In the genomic region with DNA sequence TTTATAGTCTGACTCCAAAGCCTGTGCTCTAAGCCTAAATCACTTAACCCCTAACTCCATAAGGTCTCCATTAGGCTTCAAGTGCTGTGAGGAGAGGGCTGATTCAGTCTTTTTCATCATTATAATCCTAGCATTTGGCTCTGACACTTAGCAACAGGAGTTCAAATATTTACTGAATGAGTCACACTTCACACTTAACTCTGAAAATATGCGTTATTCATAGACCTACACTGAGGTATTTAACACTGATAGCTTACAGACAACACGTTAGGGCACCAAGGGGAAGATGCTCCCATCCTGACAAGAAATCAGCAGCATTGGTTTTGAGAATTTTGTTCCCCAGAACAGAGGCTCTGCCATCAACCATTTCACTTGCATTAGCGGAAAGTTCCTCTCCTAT, we compare ENCODE assay signal across 8 cellular contexts. TPM values are rescaled to one million over a fixed set of nuclear protein-coding genes. Genes with fewer than 3 reads are reported as not detected.
DNase-seq lines count a peak whose midpoint lies in the region; ATAC-seq, FAIRE-seq and TF ChIP-seq lines count a peak whose summit lies in the region.

No MANE protein-coding gene starts in this region.

- H3K4me1 ChIP-seq in A549 (peaks cover 32% of the 10 kb centered on the region), spleen (peaks cover 0 to 23% (median 0%) of the 10 kb centered on the region in 6 donors)

- POLR2A ChIA-PET in A549 (lab: Yijun Ruan, JAX), result no interaction called here
- POLR2A ChIA-PET in WTC11 (lab: Charles Lee), result no interaction called here

- no peak for FAIRE-seq in A549 (lab: Jason Lieb, UNC)

- WGBS in A549 (ENCODE audit: missing lambda C conversion rate), result 19% methylated on average over 3 of the region's 3 CpGs
- WGBS in spleen, 5 donors, result 69 to 85% (median 74%) methylated on average over 3 of the region's 3 CpGs

- no peak overlapping the region for H3K4me3 Mint-ChIP-seq in WTC11

- peaks cover 17% of the 10 kb centered on the region for H3K27me3 Mint-ChIP-seq in WTC11 (ENCODE audit: low read depth)

- CTCF ChIA-PET in A549 (lab: Yijun Ruan, JAX), result interaction anchor here (1.0 kb wide), 1 partner anchor 610 kb away, joined by 4 read pairs; a partner anchor contains a TSS
- CTCF ChIA-PET in WTC11 (lab: Charles Lee), result no interaction called here

- no peaks in the 10 kb centered on the region for H3K9me3 ChIP-seq in A549
- H3K9me3 ChIP-seq in spleen, result no peaks in the 10 kb centered on the region

- no peak for TF ChIP-seq RAD21 in A549 (conservative IDR thresholded peaks at IDR 0.05 in 1 of 2, IDR thresholded peaks at IDR 0.05 in 1 of 2)

- no peaks in the 10 kb centered on the region for H3K9me3 Mint-ChIP-seq in WTC11

- H3K27ac ChIP-seq in A549, result peak overlapping the region in 1 of 2 experiments; percentile 28; a peak in 3 of 6 replicates
- H3K27ac ChIP-seq in spleen, result no peak overlapping the region

- H3K27ac Mint-ChIP-seq in WTC11, result no peak overlapping the region

- DNase-seq in A549 (ENCODE audit: low read depth in 1 of 2, low spot score in 1 of 2) (peak; percentile 37 to 65), HCEC 1CT (peak; percentile 90), WTC11 (ENCODE audit: low spot score) (no peak), iPS DF 4.7 (ENCODE audit: extremely low read depth, low spot score) (peak; percentile 51), spleen (no peak), GDM1 (lab: John Stamatoyannopoulos, UW) (no peak), NCI-H1694 treated with DMSO at 0.1 percent for 48 hours (lab: John Stamatoyannopoulos, UW) (no peak)

- peaks cover 0 to 4% (median 0%) of the 10 kb centered on the region in 6 donors for H3K36me3 ChIP-seq in spleen

- TF ChIP-seq POLR2A in A549 (IDR thresholded peaks at IDR 0.05; ENCODE audit: low read length) (no peak), spleen (IDR thresholded peaks at IDR 0.05) (no peak)

- TF ChIP-seq EP300 in A549 (IDR thresholded peaks at IDR 0.05), result no peak

- TF ChIP-seq CTCF in A549 (IDR thresholded peaks at IDR 0.05) (no peak), WTC11 (IDR thresholded peaks at IDR 0.05) (no peak), spleen (IDR thresholded peaks at IDR 0.05 in 8 of 11, conservative IDR thresholded peaks at IDR 0.05 in 3 of 11) (no peak)

- H3K36me3 Mint-ChIP-seq in WTC11, result peaks cover 9% of the 10 kb centered on the region; the same call in 1 of the 2 replicates

- intact Hi-C loops in spleen (cut with DNase I; ENCODE audit: low total_unique reads), result no loop called here

- ATAC-seq in A549 (peak; percentile 89 to 96), WTC11 (peak; percentile 73), HG03280 (IDR thresholded peaks at IDR 0.05; ENCODE audit: unreplicated experiment) (no peak)

- peaks cover 7% of the 10 kb centered on the region for H3K4me1 Mint-ChIP-seq in WTC11

- H3K27me3 ChIP-seq in spleen (replicated peaks in 1 of 7), result no peaks in the 10 kb centered on the region

- peak overlapping the region; percentile 63 for H3K4me2 ChIP-seq in A549

- H3K4me3 ChIP-seq in A549, result no peak overlapping the region
- H3K4me3 ChIP-seq in spleen, result no peak overlapping the region

TF ChIP-seq in A549, 52 proteins besides CTCF, POLR2A, EP300 and RAD21:
- TF ChIP-seq ZSCAN20 (CRISPR knock-in tag; IDR thresholded peaks at IDR 0.05), result no peak
- no peak for TF ChIP-seq CBX2 (IDR thresholded peaks at IDR 0.05; ENCODE audit: borderline replicate concordance, low read depth)
- no peak for TF ChIP-seq ZNF302 (CRISPR knock-in tag; IDR thresholded peaks at IDR 0.05)
- peak; percentile 49; the same call in 1 of the 2 replicates for TF ChIP-seq FOSL2 (IDR thresholded peaks at IDR 0.05)
- TF ChIP-seq FOSL2 (CRISPR knock-in tag; IDR thresholded peaks at IDR 0.05), result peak; percentile 91
- TF ChIP-seq HOXB13 (CRISPR knock-in tag; IDR thresholded peaks at IDR 0.05; ENCODE audit: low read depth), result no peak
- TF ChIP-seq CBX8 (IDR thresholded peaks at IDR 0.05), result no peak
- TF ChIP-seq ZC3H11A (IDR thresholded peaks at IDR 0.05), result no peak
- TF ChIP-seq JUNB (IDR thresholded peaks at IDR 0.05), result peak; percentile 51; the same call in 1 of the 2 replicates
- TF ChIP-seq FOXS1 (CRISPR knock-in tag; IDR thresholded peaks at IDR 0.05), result no peak
- TF ChIP-seq, protein P1, sequence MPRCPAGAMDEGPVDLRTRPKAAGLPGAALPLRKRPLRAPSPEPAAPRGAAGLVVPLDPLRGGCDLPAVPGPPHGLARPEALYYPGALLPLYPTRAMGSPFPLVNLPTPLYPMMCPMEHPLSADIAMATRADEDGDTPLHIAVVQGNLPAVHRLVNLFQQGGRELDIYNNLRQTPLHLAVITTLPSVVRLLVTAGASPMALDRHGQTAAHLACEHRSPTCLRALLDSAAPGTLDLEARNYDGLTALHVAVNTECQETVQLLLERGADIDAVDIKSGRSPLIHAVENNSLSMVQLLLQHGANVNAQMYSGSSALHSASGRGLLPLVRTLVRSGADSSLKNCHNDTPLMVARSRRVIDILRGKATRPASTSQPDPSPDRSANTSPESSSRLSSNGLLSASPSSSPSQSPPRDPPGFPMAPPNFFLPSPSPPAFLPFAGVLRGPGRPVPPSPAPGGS (IDR thresholded peaks at IDR 0.05), result no peak
- no peak for TF ChIP-seq CEBPB (IDR thresholded peaks at IDR 0.05)
- TF ChIP-seq EHMT2 (IDR thresholded peaks at IDR 0.05; ENCODE audit: low read depth), result no peak
- TF ChIP-seq KDM1A (IDR thresholded peaks at IDR 0.05; ENCODE audit: low read depth), result no peak

TF ChIP-seq in WTC11, 78 proteins besides CTCF, POLR2A, EP300 and RAD21:
- TF ChIP-seq GRHL2 (CRISPR knock-in tag; IDR thresholded peaks at IDR 0.05; ENCODE audit: insufficient replicate concordance, severe bottlenecking) (no peak), FOXK1 (CRISPR knock-in tag; IDR thresholded peaks at IDR 0.05) (no peak), EMX1 (CRISPR knock-in tag; IDR thresholded peaks at IDR 0.05) (no peak), NR1H2 (CRISPR knock-in tag; IDR thresholded peaks at IDR 0.05) (no peak), CREM (CRISPR knock-in tag; IDR thresholded peaks at IDR 0.05) (no peak)
- TF ChIP-seq, protein P2, sequence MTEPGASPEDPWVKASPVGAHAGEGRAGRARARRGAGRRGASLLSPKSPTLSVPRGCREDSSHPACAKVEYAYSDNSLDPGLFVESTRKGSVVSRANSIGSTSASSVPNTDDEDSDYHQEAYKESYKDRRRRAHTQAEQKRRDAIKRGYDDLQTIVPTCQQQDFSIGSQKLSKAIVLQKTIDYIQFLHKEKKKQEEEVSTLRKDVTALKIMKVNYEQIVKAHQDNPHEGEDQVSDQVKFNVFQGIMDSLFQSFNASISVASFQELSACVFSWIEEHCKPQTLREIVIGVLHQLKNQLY (CRISPR knock-in tag; IDR thresholded peaks at IDR 0.05), result no peak
- TF ChIP-seq, protein P3, sequence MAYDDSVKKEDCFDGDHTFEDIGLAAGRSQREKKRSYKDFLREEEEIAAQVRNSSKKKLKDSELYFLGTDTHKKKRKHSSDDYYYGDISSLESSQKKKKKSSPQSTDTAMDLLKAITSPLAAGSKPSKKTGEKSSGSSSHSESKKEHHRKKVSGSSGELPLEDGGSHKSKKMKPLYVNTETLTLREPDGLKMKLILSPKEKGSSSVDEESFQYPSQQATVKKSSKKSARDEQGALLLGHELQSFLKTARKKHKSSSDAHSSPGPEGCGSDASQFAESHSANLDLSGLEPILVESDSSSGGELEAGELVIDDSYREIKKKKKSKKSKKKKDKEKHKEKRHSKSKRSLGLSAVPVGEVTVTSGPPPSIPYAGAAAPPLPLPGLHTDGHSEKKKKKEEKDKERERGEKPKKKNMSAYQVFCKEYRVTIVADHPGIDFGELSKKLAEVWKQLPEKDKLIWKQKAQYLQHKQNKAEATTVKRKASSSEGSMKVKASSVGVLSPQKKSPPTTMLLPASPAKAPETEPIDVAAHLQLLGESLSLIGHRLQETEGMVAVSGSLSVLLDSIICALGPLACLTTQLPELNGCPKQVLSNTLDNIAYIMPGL (CRISPR knock-in tag; IDR thresholded peaks at IDR 0.05), result no peak

RNA-seq across cellular contexts. Expression of a gene that starts 53.5 kb away (rescaled TPM):
- 8.4 and 9.9 TPM in 2 replicates for polyA plus RNA-seq in A549 (2011; rRNA removed)
- 1.8 and 1.9 TPM in 2 replicates for polyA plus RNA-seq in A549 (2012; cell fraction: cytosol; rRNA removed)
- 1.4 and 2.5 TPM in 2 replicates for polyA plus RNA-seq in A549 (2012; cell fraction: nucleus; rRNA removed)
- 9.4 to 10.2 TPM (median 10.1 TPM) in 3 replicates for polyA plus RNA-seq in A549 (2017; fragmentation: RNase III; extraction: RNeasy Plus Mini Kit Qiagen cat#74134 plus additional on column Dnase treatment)
- polyA minus RNA-seq in A549 (2011; rRNA and poly(A)+ RNA removed), result 8.6 and 8.7 TPM in 2 replicates
- 36.7 to 38.2 TPM (median 37.8 TPM) in 3 replicates for total RNA-seq in WTC11 (2021)
- 10 to 100 TPM; 46.9 to 89.3 (median 59.6) TPM for total RNA-seq in spleen
- polyA plus RNA-seq in spleen, result 10 to 100 TPM; 12.0 to 14.9 (median 13.3) TPM

Comparison
In these comparisons a context has a peak if more than half of its experiments do, and no peak if none do; other contexts are left out.
1. DNase-seq: peak in A549 (2 of 2), HCEC 1CT (single experiment) and iPS DF 4.7 (single experiment); none in WTC11 (single experiment), spleen (single experiment), GDM1 (single experiment) and NCI-H1694 treated with DMSO at 0.1 percent for 48 hours (single experiment).